Comparison of ENCODE assay signal across 1 cellular context in the genomic region with DNA sequence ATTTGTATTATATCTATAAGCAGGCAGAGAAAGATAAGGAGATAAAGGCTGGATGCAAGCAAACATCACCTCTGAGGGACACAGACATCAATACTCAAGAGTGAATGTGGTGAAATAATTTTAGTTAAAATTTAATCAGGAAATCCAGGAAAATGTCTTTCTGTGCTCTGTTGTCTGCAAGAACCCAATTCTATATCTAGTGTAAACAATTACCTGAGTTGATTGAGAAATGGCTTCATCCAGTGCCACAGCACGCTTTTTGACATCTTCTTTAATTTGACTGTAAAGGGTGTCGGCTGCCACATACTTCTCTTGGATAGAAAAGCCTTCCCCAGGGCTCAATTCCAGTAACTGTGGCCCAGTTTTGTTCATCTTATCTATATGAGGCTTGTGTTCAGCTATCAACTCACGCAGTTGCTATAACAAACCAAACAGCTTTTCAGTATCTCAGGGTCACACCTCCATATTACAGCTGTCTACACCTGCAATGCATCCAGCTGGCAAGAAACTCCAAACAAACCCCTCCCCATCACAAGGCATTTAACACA.
TF ChIP-seq lines count a peak whose summit lies in the region.

No MANE protein-coding gene starts in this region.

TF ChIP-seq in K562, 482 proteins besides CTCF, POLR2A, EP300 and RAD21 (continued from another document and continues in another):
- TF ChIP-seq ARID3A (IDR thresholded peaks at IDR 0.05; ENCODE audit: borderline replicate concordance, low read depth, low read length), result no peak
- peak; percentile 78 for TF ChIP-seq STAT5A (IDR thresholded peaks at IDR 0.05; ENCODE audit: borderline replicate concordance, low read length)
- TF ChIP-seq NFYB (IDR thresholded peaks at IDR 0.05; ENCODE audit: extremely low read depth, insufficient read length), result no peak
- TF ChIP-seq CHD2 (IDR thresholded peaks at IDR 0.05; ENCODE audit: low read depth, low read length), result no peak
- TF ChIP-seq CBFA2T3 (IDR thresholded peaks at IDR 0.05), result peak; percentile 93
- TF ChIP-seq CREB3L1 (IDR thresholded peaks at IDR 0.05; ENCODE audit: borderline replicate concordance, low read depth), result no peak
- TF ChIP-seq MEF2A (IDR thresholded peaks at IDR 0.05; ENCODE audit: control insufficient read depth, low read depth, low read length), result no peak
- TF ChIP-seq TEAD4 (IDR thresholded peaks at IDR 0.05; ENCODE audit: low read length), result peak; percentile 93
- TF ChIP-seq TEAD4 (CRISPR knock-in tag; IDR thresholded peaks at IDR 0.05; ENCODE audit: borderline replicate concordance), result no peak
- no peak for TF ChIP-seq ZC3H4 (CRISPR knock-in tag; IDR thresholded peaks at IDR 0.05; ENCODE audit: borderline replicate concordance)
- TF ChIP-seq ETV1 (tag; conservative IDR thresholded peaks at IDR 0.05; ENCODE audit: low read depth), result no peak
- TF ChIP-seq DPF2 (IDR thresholded peaks at IDR 0.05), result peak; percentile 72
- TF ChIP-seq KLF13 (tag; IDR thresholded peaks at IDR 0.05; ENCODE audit: borderline replicate concordance, low read depth), result no peak
- peak; percentile 77; the same call in 1 of the 2 replicates for TF ChIP-seq TFAP4 (CRISPR knock-in tag; IDR thresholded peaks at IDR 0.05; ENCODE audit: borderline replicate concordance)
- no peak for TF ChIP-seq ARID2 (IDR thresholded peaks at IDR 0.05)
- TF ChIP-seq FOXJ3 (CRISPR knock-in tag; IDR thresholded peaks at IDR 0.05), result no peak; the same call in 1 of the 2 replicates
- peak; percentile 73 for TF ChIP-seq TAF9B (IDR thresholded peaks at IDR 0.05; ENCODE audit: partially characterized antibody)
- no peak for TF ChIP-seq CBX5 (IDR thresholded peaks at IDR 0.05; ENCODE audit: borderline replicate concordance, low read depth)
- TF ChIP-seq, protein P1, sequence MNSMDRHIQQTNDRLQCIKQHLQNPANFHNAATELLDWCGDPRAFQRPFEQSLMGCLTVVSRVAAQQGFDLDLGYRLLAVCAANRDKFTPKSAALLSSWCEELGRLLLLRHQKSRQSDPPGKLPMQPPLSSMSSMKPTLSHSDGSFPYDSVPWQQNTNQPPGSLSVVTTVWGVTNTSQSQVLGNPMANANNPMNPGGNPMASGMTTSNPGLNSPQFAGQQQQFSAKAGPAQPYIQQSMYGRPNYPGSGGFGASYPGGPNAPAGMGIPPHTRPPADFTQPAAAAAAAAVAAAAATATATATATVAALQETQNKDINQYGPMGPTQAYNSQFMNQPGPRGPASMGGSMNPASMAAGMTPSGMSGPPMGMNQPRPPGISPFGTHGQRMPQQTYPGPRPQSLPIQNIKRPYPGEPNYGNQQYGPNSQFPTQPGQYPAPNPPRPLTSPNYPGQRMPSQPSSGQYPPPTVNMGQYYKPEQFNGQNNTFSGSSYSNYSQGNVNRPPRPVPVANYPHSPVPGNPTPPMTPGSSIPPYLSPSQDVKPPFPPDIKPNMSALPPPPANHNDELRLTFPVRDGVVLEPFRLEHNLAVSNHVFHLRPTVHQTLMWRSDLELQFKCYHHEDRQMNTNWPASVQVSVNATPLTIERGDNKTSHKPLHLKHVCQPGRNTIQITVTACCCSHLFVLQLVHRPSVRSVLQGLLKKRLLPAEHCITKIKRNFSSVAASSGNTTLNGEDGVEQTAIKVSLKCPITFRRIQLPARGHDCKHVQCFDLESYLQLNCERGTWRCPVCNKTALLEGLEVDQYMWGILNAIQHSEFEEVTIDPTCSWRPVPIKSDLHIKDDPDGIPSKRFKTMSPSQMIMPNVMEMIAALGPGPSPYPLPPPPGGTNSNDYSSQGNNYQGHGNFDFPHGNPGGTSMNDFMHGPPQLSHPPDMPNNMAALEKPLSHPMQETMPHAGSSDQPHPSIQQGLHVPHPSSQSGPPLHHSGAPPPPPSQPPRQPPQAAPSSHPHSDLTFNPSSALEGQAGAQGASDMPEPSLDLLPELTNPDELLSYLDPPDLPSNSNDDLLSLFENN (IDR thresholded peaks at IDR 0.05; ENCODE audit: low read depth in 2 of 2, low read length in 2 of 2), result 0 out of 4 replicates have a peak, but pooled peaks of 1 of the 2 experiments have one; percentile 27
- no peak for TF ChIP-seq ZNF512 (tag; IDR thresholded peaks at IDR 0.05)
- TF ChIP-seq ZNF79 (CRISPR knock-in tag; IDR thresholded peaks at IDR 0.05; ENCODE audit: low read depth), result no peak
- no peak; a peak in 1 of 4 replicates for TF ChIP-seq ZNF318 (IDR thresholded peaks at IDR 0.05; ENCODE audit: borderline replicate concordance in 1 of 2, low read depth in 1 of 2)
- TF ChIP-seq CBX1 (IDR thresholded peaks at IDR 0.05; ENCODE audit: low read depth), result no peak
- TF ChIP-seq ARID1B (IDR thresholded peaks at IDR 0.05), result peak; percentile 85
- no peak for TF ChIP-seq FOXK2 (conservative IDR thresholded peaks at IDR 0.05 in 1 of 2, IDR thresholded peaks at IDR 0.05 in 1 of 2; ENCODE audit: low read depth in 2 of 2)
- TF ChIP-seq, protein P2, sequence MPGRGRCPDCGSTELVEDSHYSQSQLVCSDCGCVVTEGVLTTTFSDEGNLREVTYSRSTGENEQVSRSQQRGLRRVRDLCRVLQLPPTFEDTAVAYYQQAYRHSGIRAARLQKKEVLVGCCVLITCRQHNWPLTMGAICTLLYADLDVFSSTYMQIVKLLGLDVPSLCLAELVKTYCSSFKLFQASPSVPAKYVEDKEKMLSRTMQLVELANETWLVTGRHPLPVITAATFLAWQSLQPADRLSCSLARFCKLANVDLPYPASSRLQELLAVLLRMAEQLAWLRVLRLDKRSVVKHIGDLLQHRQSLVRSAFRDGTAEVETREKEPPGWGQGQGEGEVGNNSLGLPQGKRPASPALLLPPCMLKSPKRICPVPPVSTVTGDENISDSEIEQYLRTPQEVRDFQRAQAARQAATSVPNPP (IDR thresholded peaks at IDR 0.05; ENCODE audit: borderline replicate concordance, insufficient read depth, insufficient read length), result no peak
- TF ChIP-seq KLF16 (IDR thresholded peaks at IDR 0.05), result peak; percentile 79
- TF ChIP-seq, protein P3, sequence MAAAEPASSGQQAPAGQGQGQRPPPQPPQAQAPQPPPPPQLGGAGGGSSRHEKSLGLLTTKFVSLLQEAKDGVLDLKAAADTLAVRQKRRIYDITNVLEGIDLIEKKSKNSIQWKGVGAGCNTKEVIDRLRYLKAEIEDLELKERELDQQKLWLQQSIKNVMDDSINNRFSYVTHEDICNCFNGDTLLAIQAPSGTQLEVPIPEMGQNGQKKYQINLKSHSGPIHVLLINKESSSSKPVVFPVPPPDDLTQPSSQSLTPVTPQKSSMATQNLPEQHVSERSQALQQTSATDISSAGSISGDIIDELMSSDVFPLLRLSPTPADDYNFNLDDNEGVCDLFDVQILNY (CRISPR knock-in tag; IDR thresholded peaks at IDR 0.05), result no peak
- no peak for TF ChIP-seq CLOCK (CRISPR knock-in tag; IDR thresholded peaks at IDR 0.05; ENCODE audit: borderline replicate concordance)
- peak; percentile 89 for TF ChIP-seq TAL1 (IDR thresholded peaks at IDR 0.05)
- no peak for TF ChIP-seq MAFK (IDR thresholded peaks at IDR 0.05; ENCODE audit: low read length)
